In the genomic region with DNA sequence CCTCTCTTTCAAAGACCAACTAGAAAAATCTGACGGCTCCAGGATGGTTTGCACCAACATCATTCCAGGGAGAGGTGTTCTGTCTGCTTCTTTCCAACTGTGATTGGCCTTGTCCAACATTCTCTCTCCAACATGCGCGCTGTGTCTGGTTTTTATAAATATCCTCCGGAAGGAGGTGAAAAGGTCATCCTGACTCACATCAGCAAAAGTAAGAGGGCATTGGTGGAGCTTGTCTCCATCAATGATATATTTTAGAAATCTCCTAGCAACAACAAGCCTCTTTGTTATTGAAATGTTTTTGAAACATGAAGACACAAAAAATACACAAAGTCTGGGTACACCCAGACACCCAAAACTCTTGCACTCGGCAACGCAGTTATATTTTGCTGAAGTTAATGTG, we compare ENCODE assay signal across 18 cellular contexts.
A peak's percentile ranks its signal among the peaks of the same experiment; 100 is the strongest.
DNase-seq lines count a peak whose midpoint lies in the region; ATAC-seq, FAIRE-seq and TF ChIP-seq lines count a peak whose summit lies in the region.
"Had no signal": no experiment of that assay in that cellular context is flagged by ENCODE, and none has a peak within 500 bp of the region (broad histone marks: within the 10 kb centered on the region; RNA-seq: fewer than 3 reads in every experiment).

No MANE protein-coding gene starts in this region.

- H3K79me2 ChIP-seq in astrocyte (ENCODE audit: insufficient read depth, low read length), result no peaks in the 10 kb centered on the region

- H3K9me3 Mint-ChIP-seq in astrocyte (ENCODE audit: unreplicated experiment), result peaks cover 2% of the 10 kb centered on the region
- no peaks in the 10 kb centered on the region for H3K9me3 Mint-ChIP-seq in osteocyte (ENCODE audit: unreplicated experiment)
- H3K9me3 Mint-ChIP-seq: activated CD4-positive, alpha-beta memory T cell treated with anti-CD3 and anti-CD28 coated beads, Interleukin-2, amount 10 ng/mL, durations not matched to agents 7 days and 5 days; central memory CD8-positive, alpha-beta T cell had no signal

- H3K4me1 Mint-ChIP-seq in astrocyte (ENCODE audit: low read depth, unreplicated experiment) (peaks cover 19% of the 10 kb centered on the region), osteocyte (ENCODE audit: unreplicated experiment) (peaks cover 16% of the 10 kb centered on the region)
- H3K4me1 Mint-ChIP-seq: activated CD4-positive, alpha-beta memory T cell treated with anti-CD3 and anti-CD28 coated beads, Interleukin-2, amount 10 ng/mL, durations not matched to agents 7 days and 5 days had no signal

- peak overlapping the region; percentile 45 for H3K27ac ChIP-seq in astrocyte (ENCODE audit: low read depth, low read length)
- H3K27ac ChIP-seq: upper lobe of right lung had no signal

- peak overlapping the region; percentile 44 for H2AFZ ChIP-seq in astrocyte (ENCODE audit: low read depth, low read length)

- no peak for TF ChIP-seq CTCF in astrocyte (IDR thresholded peaks at IDR 0.05; ENCODE audit: insufficient read depth, low read depth, low read length)
- no peak for TF ChIP-seq CTCF in foreskin fibroblast (IDR thresholded peaks at IDR 0.05; ENCODE audit: low read depth, low read length)
- no peak for TF ChIP-seq CTCF in osteocyte (IDR thresholded peaks at IDR 0.05)

- no peaks in the 10 kb centered on the region for H3K36me3 ChIP-seq in astrocyte (ENCODE audit: insufficient read depth, low read length)
- H3K36me3 ChIP-seq: upper lobe of right lung had no signal

- H3K27me3 ChIP-seq in astrocyte (ENCODE audit: insufficient read depth, low read length), result no peaks in the 10 kb centered on the region
- H3K27me3 ChIP-seq: upper lobe of right lung had no signal

- no peak for ATAC-seq in activated CD4-positive, CD25-positive, alpha-beta regulatory T cell treated with anti-CD3 and anti-CD28 coated beads, Interleukin-2, amount 50 U/mL, for 24 hours
- no peak for ATAC-seq in HG02981 (IDR thresholded peaks at IDR 0.05; ENCODE audit: unreplicated experiment)
- no peak for ATAC-seq in HG02759 (IDR thresholded peaks at IDR 0.05; ENCODE audit: unreplicated experiment)
- ATAC-seq: upper lobe of right lung had no signal

- H3K4me3 ChIP-seq in astrocyte (ENCODE audit: insufficient read depth, low read depth, low read length) (no peak overlapping the region), foreskin fibroblast (ENCODE audit: low read depth in 1 of 2, low read length in 2 of 2) (no peak overlapping the region)
- H3K4me3 ChIP-seq: upper lobe of right lung had no signal

- H3K4me1 ChIP-seq in astrocyte (ENCODE audit: insufficient read depth, low read length), result peaks cover 5% of the 10 kb centered on the region
- H3K4me1 ChIP-seq: upper lobe of right lung had no signal

- FAIRE-seq in astrocyte (lab: Jason Lieb, UNC) (no peak), frontal cortex (lab: Jason Lieb, UNC) (no peak)
- FAIRE-seq: HTR-8/SVneo had no signal

- peak; percentile 58 for DNase-seq in HCEC 1CT
- DNase-seq in astrocyte (ENCODE audit: low read depth), result peak; percentile 76
- peak; percentile 38 to 69 for DNase-seq in foreskin fibroblast
- no peak for DNase-seq in osteocyte (ENCODE audit: extremely low spot score, unreplicated experiment)
- DNase-seq in frontal cortex (ENCODE audit: low spot score in 2 of 2), result no peak
- DNase-seq: activated CD4-positive, alpha-beta memory T cell treated with anti-CD3 and anti-CD28 coated beads, Interleukin-2, amount 10 ng/mL, durations not matched to agents 7 days and 5 days; DMS153; GOT3; NCI-H187; NCI-H524; stimulated activated naive CD4-positive, alpha-beta T cell; upper lobe of right lung had no signal

- H3K4me2 ChIP-seq in astrocyte (ENCODE audit: low read length), result peak overlapping the region; percentile 44

- H3K27ac Mint-ChIP-seq in astrocyte (ENCODE audit: unreplicated experiment), result peak overlapping the region; percentile 43
- peak overlapping the region; percentile 16 for H3K27ac Mint-ChIP-seq in osteocyte (ENCODE audit: unreplicated experiment)
- H3K27ac Mint-ChIP-seq: activated CD4-positive, alpha-beta memory T cell treated with anti-CD3 and anti-CD28 coated beads, Interleukin-2, amount 10 ng/mL, durations not matched to agents 7 days and 5 days had no signal

- H3K9ac ChIP-seq in astrocyte (ENCODE audit: low read length), result no peak overlapping the region

- H3K4me3 Mint-ChIP-seq in astrocyte (ENCODE audit: unreplicated experiment) (no peak overlapping the region), osteocyte (ENCODE audit: unreplicated experiment) (no peak overlapping the region)
- H3K4me3 Mint-ChIP-seq: activated CD4-positive, alpha-beta memory T cell treated with anti-CD3 and anti-CD28 coated beads, Interleukin-2, amount 10 ng/mL, durations not matched to agents 7 days and 5 days; CD14-positive monocyte; central memory CD8-positive, alpha-beta T cell had no signal

- H3K9me3 ChIP-seq in astrocyte (ENCODE audit: insufficient read depth, low read depth, low read length), result no peaks in the 10 kb centered on the region
- H3K9me3 ChIP-seq: upper lobe of right lung had no signal

- no peaks in the 10 kb centered on the region for H3K36me3 Mint-ChIP-seq in astrocyte (ENCODE audit: low read depth, unreplicated experiment)
- H3K36me3 Mint-ChIP-seq in osteocyte (ENCODE audit: unreplicated experiment), result no peaks in the 10 kb centered on the region
- H3K36me3 Mint-ChIP-seq: CD14-positive monocyte had no signal

- no peaks in the 10 kb centered on the region for H3K27me3 Mint-ChIP-seq in astrocyte (ENCODE audit: low read depth, unreplicated experiment)
- no peaks in the 10 kb centered on the region for H3K27me3 Mint-ChIP-seq in osteocyte (ENCODE audit: unreplicated experiment)

- H4K20me1 ChIP-seq in astrocyte (ENCODE audit: insufficient read depth, low read length), result no peaks in the 10 kb centered on the region

Comparison
In these comparisons a context has a peak if more than half of its experiments do, and no peak if none do; other contexts are left out.
1. DNase-seq: peak in HCEC 1CT (single experiment), astrocyte (single experiment) and foreskin fibroblast (2 of 2); none in osteocyte (single experiment) and frontal cortex (0 of 2).